ENCODE assay signal across 11 cellular contexts in the genomic region with DNA sequence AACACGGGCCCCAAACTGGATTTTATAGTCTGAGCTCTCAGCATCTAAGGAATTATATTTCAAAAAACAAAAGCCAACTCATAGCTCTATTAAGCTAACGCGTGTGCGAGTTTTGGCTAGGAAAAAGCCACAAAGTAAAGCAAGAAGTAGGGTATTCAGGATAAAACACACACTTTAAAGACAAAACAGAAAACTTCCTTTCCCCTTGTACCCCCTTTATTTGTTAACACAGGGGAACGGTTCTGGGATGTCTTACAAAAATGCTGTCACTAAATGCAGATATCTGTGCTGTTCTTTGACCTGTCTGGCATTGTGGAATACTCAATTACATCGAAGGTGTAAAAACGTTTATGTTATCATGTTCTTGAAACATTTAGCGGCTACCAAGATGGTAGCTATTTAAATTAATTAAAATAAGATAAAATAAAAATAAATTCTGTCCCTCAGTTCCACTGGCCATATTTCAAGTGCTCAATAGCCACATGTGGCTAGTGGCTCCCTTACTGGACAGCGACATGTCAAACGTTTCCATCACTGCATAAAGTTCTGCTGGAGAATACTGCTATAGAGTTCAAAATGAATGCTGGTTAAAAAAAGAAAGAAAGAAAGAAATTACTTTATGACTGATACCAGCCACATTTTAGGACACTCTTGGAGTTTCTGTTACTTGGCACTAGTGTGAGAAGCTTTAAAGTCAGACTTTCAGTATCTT. TPM values are rescaled to one million over a fixed set of nuclear protein-coding genes. Genes with fewer than 3 reads are reported as not detected.
A peak's percentile ranks its signal among the peaks of the same experiment; 100 is the strongest.
DNase-seq lines count a peak whose midpoint lies in the region; ATAC-seq and TF ChIP-seq lines count a peak whose summit lies in the region.
"Had no signal": no experiment of that assay in that cellular context is flagged by ENCODE, and none has a peak within 500 bp of the region (broad histone marks: within the 10 kb centered on the region; RNA-seq: fewer than 3 reads in every experiment).

No MANE protein-coding gene starts in this region.

- H3K4me3 ChIP-seq in cardiac muscle cell: peak overlapping the region; percentile 39
- peak overlapping the region; percentile 62 to 85 for H3K4me3 ChIP-seq in muscle layer of colon (ENCODE audit: low read depth in 1 of 2, low read length in 2 of 2)
- H3K4me3 ChIP-seq in uterus: peak overlapping the region; percentile 53 to 65

- intact Hi-C loops in left cardiac atrium (cut with DNase I) (no loop called here), uterus (cut with DNase I; ENCODE audit: low total_unique reads) (no loop called here)

- no peak for TF ChIP-seq CTCF in cardiac muscle cell (IDR thresholded peaks at IDR 0.05; ENCODE audit: low read depth, low read length)
- no peak for TF ChIP-seq CTCF in uterus (IDR thresholded peaks at IDR 0.05)

- no peaks in the 10 kb centered on the region for H3K27me3 ChIP-seq in cardiac muscle cell
- H3K27me3 ChIP-seq in muscle layer of colon (ENCODE audit: control insufficient read depth in 1 of 2, insufficient read depth in 2 of 2, low read length in 2 of 2): no peaks in the 10 kb centered on the region
- H3K27me3 ChIP-seq in uterus: no peaks in the 10 kb centered on the region

- ATAC-seq in left cardiac atrium: no peak

- H3K27ac ChIP-seq in cardiac muscle cell: peak overlapping the region; percentile 87
- peak overlapping the region; percentile 81 for H3K27ac ChIP-seq in muscle layer of colon (ENCODE audit: low read depth, low read length)
- peak overlapping the region; percentile 93 to 97 for H3K27ac ChIP-seq in uterus

- no peak for TF ChIP-seq POLR2A in uterus (IDR thresholded peaks at IDR 0.05)

- H3K4me1 ChIP-seq in cardiac muscle cell (ENCODE audit: low read depth) (peaks cover 15% of the 10 kb centered on the region), muscle layer of colon (ENCODE audit: insufficient read depth, low read length) (peaks cover 20% of the 10 kb centered on the region), uterus (no peaks in the 10 kb centered on the region)

- H3K9me3 ChIP-seq in cardiac muscle cell (ENCODE audit: low read depth) (no peaks in the 10 kb centered on the region), muscle layer of colon (ENCODE audit: low read length) (no peaks in the 10 kb centered on the region), uterus (no peaks in the 10 kb centered on the region)

- H3K36me3 ChIP-seq in cardiac muscle cell (no peaks in the 10 kb centered on the region), muscle layer of colon (ENCODE audit: insufficient read depth, low read length) (no peaks in the 10 kb centered on the region), uterus (no peaks in the 10 kb centered on the region)

- DNase-seq in cardiac muscle cell (ENCODE audit: low read depth in 1 of 2, low spot score in 1 of 2): no peak
- no peak for DNase-seq in left cardiac atrium
- peak; percentile 14 for DNase-seq in dedifferentiated amniotic fluid mesenchymal stem cell (ENCODE audit: extremely low spot score)
- no peak for DNase-seq in uterus
- DNase-seq in activated gamma-delta T cell (lab: John Stamatoyannopoulos, UW): no peak
- no peak for DNase-seq in NCI-H82 treated with DMSO at 0.1 percent for 48 hours (lab: John Stamatoyannopoulos, UW; ENCODE audit: unreplicated experiment)
- no peak for DNase-seq in NCI-H146 (lab: John Stamatoyannopoulos, UW)
- DNase-seq: activated CD4-positive, alpha-beta T cell treated with anti-CD3 and anti-CD28 coated beads, Interleukin-2, amount 50 U/mL, for 4 hours; CD4-positive, alpha-beta memory T cell; NCI-H1436 treated with DMSO at 0.1 percent for 48 hours had no signal

- peak overlapping the region; percentile 87 for H3K9ac ChIP-seq in muscle layer of colon (ENCODE audit: low read length)

RNA-seq across cellular contexts. Expression of a gene that starts 7.2 kb away (rescaled TPM):
- total RNA-seq in cardiac muscle cell (95.3 and 175 TPM in 2 replicates), left cardiac atrium (10 to 100 TPM; 48.3 to 53.7 TPM), uterus (100 to 1,000 TPM in 1 of 4 donors, 10 to 100 TPM in 3; 30.3 to 134 (median 70.3) TPM)
- 107 and 137 TPM in 2 replicates for polyA plus RNA-seq in cardiac muscle cell
